In genomic region chr7:2398506-2398905, GRCh38 we compare ENCODE assay signal across 23 cellular contexts.
"Had no signal": no experiment of that assay in that cellular context is flagged by ENCODE, and none has a peak within 500 bp of the region (broad histone marks: within the 10 kb centered on the region; RNA-seq: fewer than 3 reads in every experiment).

No MANE protein-coding gene starts in this region.

- H3K4me3 ChIP-seq: adrenal gland, heart right ventricle had no signal

- H3K27me3 Mint-ChIP-seq: activated naive CD4-positive, alpha-beta T cell treated with anti-CD3 and anti-CD28 coated beads, Interleukin-2, amount 50 U/mL, for 24 hours; memory B cell; progenitor cell of endocrine pancreas; stimulated activated naive B cell treated with anti-CD40 and anti-IgM and Interleukin-4, amounts not matched to agents 10 μg/mL and 1 μg/mL and 100 μg/mL, for 72 hours; T-cell had no signal

- H3K27ac Mint-ChIP-seq: activated naive CD4-positive, alpha-beta T cell treated with anti-CD3 and anti-CD28 coated beads, Interleukin-2, amount 50 U/mL, for 24 hours; memory B cell; progenitor cell of endocrine pancreas; stimulated activated naive B cell treated with anti-CD40 and anti-IgM and Interleukin-4, amounts not matched to agents 10 μg/mL and 1 μg/mL and 100 μg/mL, for 72 hours had no signal

- DNase-seq: activated CD4-positive, alpha-beta T cell treated with anti-CD3 and anti-CD28 coated beads for 4 hours; activated CD4-positive, alpha-beta T cell treated with anti-CD3 and anti-CD28 coated beads, Interleukin-2, amount 50 U/mL, for 48 hours; activated CD4-positive, CD25-positive, alpha-beta regulatory T cell; activated gamma-delta T cell treated with Interleukin-2 at 50 U/mL for 16 hours; adrenal gland; central memory CD4-positive, alpha-beta T cell; dermis blood vessel endothelial cell; effector CD8-positive, alpha-beta T cell; erythroblast; foreskin fibroblast; heart right ventricle; islet precursor cell; left cardiac atrium; retina; stimulated activated CD4-positive, alpha-beta T cell treated with anti-CD3 and anti-CD28 coated beads, Interleukin-2, amount 100 ng/mL, for 48 hours; stimulated activated CD8-positive, alpha-beta memory T cell treated with anti-CD3 and anti-CD28 coated beads, Interleukin-4, amount 100 ng/mL, for 48 hours; stimulated activated naive B cell treated with anti-CD40 and anti-IgM and Interleukin-4, amounts not matched to agents 10 μg/mL and 1 μg/mL and 100 μg/mL, for 72 hours; T-cell; T-helper 9 cell; trophoblast cell had no signal

- H3K9me3 Mint-ChIP-seq: activated naive CD4-positive, alpha-beta T cell treated with anti-CD3 and anti-CD28 coated beads, Interleukin-2, amount 50 U/mL, for 24 hours; memory B cell; stimulated activated naive B cell treated with anti-CD40 and anti-IgM and Interleukin-4, amounts not matched to agents 10 μg/mL and 1 μg/mL and 100 μg/mL, for 72 hours; T-cell had no signal

- H3K4me3 Mint-ChIP-seq: activated naive CD4-positive, alpha-beta T cell treated with anti-CD3 and anti-CD28 coated beads, Interleukin-2, amount 50 U/mL, for 24 hours; memory B cell; stimulated activated naive B cell treated with anti-CD40 and anti-IgM and Interleukin-4, amounts not matched to agents 10 μg/mL and 1 μg/mL and 100 μg/mL, for 72 hours; T-cell had no signal

- ATAC-seq: heart right ventricle; left cardiac atrium; stimulated activated naive B cell treated with anti-CD40 and anti-IgM and Interleukin-4, amounts not matched to agents 10 μg/mL and 1 μg/mL and 100 μg/mL, for 72 hours; T-cell had no signal

- H3K27me3 ChIP-seq: adrenal gland, heart right ventricle had no signal

- H3K36me3 ChIP-seq: adrenal gland, heart right ventricle had no signal

- H3K9me3 ChIP-seq: adrenal gland, heart right ventricle had no signal
